ENCODE assay signal across 25 cellular contexts in genomic region chr12:5584776-5585560, GRCh38.
DNase-seq lines count a peak whose midpoint lies in the region; ATAC-seq, FAIRE-seq and TF ChIP-seq lines count a peak whose summit lies in the region.
"Had no signal": no experiment of that assay in that cellular context is flagged by ENCODE, and none has a peak within 500 bp of the region (broad histone marks: within the 10 kb centered on the region; RNA-seq: fewer than 3 reads in every experiment).

No MANE protein-coding gene starts in this region.

- H3K9me3 Mint-ChIP-seq in nephron progenitor cell = peaks cover 3% of the 10 kb centered on the region
- H3K9me3 Mint-ChIP-seq in CD8-positive, alpha-beta T cell = no peaks in the 10 kb centered on the region
- H3K9me3 Mint-ChIP-seq: GM23338, H9 had no signal

- in situ Hi-C loops in gastrocnemius medialis (cut with MboI; ENCODE audit: low sequenced_read_pairs in 4 of 4) = no loop called here

- WGBS in heart left ventricle, 4 donors = 49 to 62% (median 59%) methylated on average over 9 of the region's 9 CpGs

- peaks cover 4% of the 10 kb centered on the region for H3K27me3 Mint-ChIP-seq in nephron progenitor cell (ENCODE audit: low read depth, poor library complexity)
- peaks cover 14% of the 10 kb centered on the region for H3K27me3 Mint-ChIP-seq in CD8-positive, alpha-beta T cell (ENCODE audit: low read depth)

- no peaks in the 10 kb centered on the region for H3K27me3 ChIP-seq in heart left ventricle
- H3K27me3 ChIP-seq in bronchial epithelial cell (ENCODE audit: control insufficient read depth, insufficient read depth, low read length) = no peaks in the 10 kb centered on the region
- H3K27me3 ChIP-seq in gastrocnemius medialis = no peaks in the 10 kb centered on the region
- H3K27me3 ChIP-seq in CD8-positive, alpha-beta T cell (ENCODE audit: insufficient read depth, low read length) = no peaks in the 10 kb centered on the region
- H3K27me3 ChIP-seq: MG63 had no signal

- intact Hi-C loops in heart left ventricle (cut with DNase I) = loop anchor here in 1 of 10 donors (5.0 kb wide), 1 partner anchor 153 kb away; the partner anchor contains the start of gene NTF3
- intact Hi-C loops in cardiac septum (cut with DNase I) = no loop called here
- intact Hi-C loops in gastrocnemius medialis (cut with DNase I; ENCODE audit: low total_unique reads) = no loop called here
- intact Hi-C loops in CD8-positive, alpha-beta T cell (cut with DNase I, micrococcal nuclease) = no loop called here

- DNase-seq in heart left ventricle (no peak), cardiac septum (ENCODE audit: low spot score) (no peak), bronchial epithelial cell (ENCODE audit: low read depth) (no peak), nephron progenitor cell (no peak), gastrocnemius medialis (no peak), CD1c-positive myeloid dendritic cell (ENCODE audit: extremely low spot score) (no peak)
- no peak for DNase-seq in CD8-positive, alpha-beta T cell
- DNase-seq: 8988T, ACHN, BE2C, H9, KG1, MG63, NCI-H2029, NCI-H446 treated with DMSO at 0.1 percent for 48 hours, NCI-H526 treated with DMSO at 0.1 percent for 48 hours, SHP77 had no signal

- no peaks in the 10 kb centered on the region for H3K36me3 ChIP-seq in heart left ventricle
- H3K36me3 ChIP-seq in bronchial epithelial cell (ENCODE audit: control insufficient read depth, insufficient read depth, low read length) = no peaks in the 10 kb centered on the region
- H3K36me3 ChIP-seq in gastrocnemius medialis = no peaks in the 10 kb centered on the region
- H3K36me3 ChIP-seq in CD8-positive, alpha-beta T cell (ENCODE audit: insufficient read depth, low read length) = no peaks in the 10 kb centered on the region
- H3K36me3 ChIP-seq: BE2C, MG63 had no signal

- no peaks in the 10 kb centered on the region for H3K9me3 ChIP-seq in heart left ventricle
- H3K9me3 ChIP-seq in gastrocnemius medialis = no peaks in the 10 kb centered on the region
- H3K9me3 ChIP-seq in CD8-positive, alpha-beta T cell (ENCODE audit: low read length) = no peaks in the 10 kb centered on the region
- H3K9me3 ChIP-seq: BE2C, MG63 had no signal

- peak overlapping the region; percentile 60 for H3K27ac Mint-ChIP-seq in nephron progenitor cell
- H3K27ac Mint-ChIP-seq in CD8-positive, alpha-beta T cell = no peak overlapping the region
- H3K27ac Mint-ChIP-seq: CD14-positive monocyte, GM23338, H9 had no signal

- CTCF ChIA-PET in CD8-positive, alpha-beta T cell (lab: Charles Lee) = no interaction called here

- H3K4me1 ChIP-seq in heart left ventricle = peaks cover 10 to 51% (median 38%) of the 10 kb centered on the region in 12 donors
- H3K4me1 ChIP-seq in gastrocnemius medialis = peaks cover 7 to 23% of the 10 kb centered on the region in 2 donors
- H3K4me1 ChIP-seq in CD8-positive, alpha-beta T cell (ENCODE audit: insufficient read depth, low read length) = no peaks in the 10 kb centered on the region
- H3K4me1 ChIP-seq: BE2C had no signal

- no peaks in the 10 kb centered on the region for H3K36me3 Mint-ChIP-seq in nephron progenitor cell (ENCODE audit: low read depth)
- no peaks in the 10 kb centered on the region for H3K36me3 Mint-ChIP-seq in CD8-positive, alpha-beta T cell
- H3K36me3 Mint-ChIP-seq: CD14-positive monocyte had no signal

- peaks cover 88% of the 10 kb centered on the region for H3K4me1 Mint-ChIP-seq in nephron progenitor cell
- no peaks in the 10 kb centered on the region for H3K4me1 Mint-ChIP-seq in CD8-positive, alpha-beta T cell (ENCODE audit: low read depth)

- H3K27ac ChIP-seq in heart left ventricle (peak overlapping the region in 11 of 12 donors; percentile 3 to 60 (median 28)), gastrocnemius medialis (peak overlapping the region in 3 of 4 donors; percentile 39 to 53 (median 45))
- H3K27ac ChIP-seq in CD8-positive, alpha-beta T cell (ENCODE audit: low read depth, low read length) = no peak overlapping the region
- H3K27ac ChIP-seq: RWPE1 had no signal

- peak; percentile 90 for FAIRE-seq in bronchial epithelial cell (lab: Jason Lieb, UNC)
- FAIRE-seq: D721Med, G401.6, HTR-8/SVneo had no signal

- no peak overlapping the region for H3K4me3 ChIP-seq in heart left ventricle
- no peak overlapping the region for H3K4me3 ChIP-seq in bronchial epithelial cell (ENCODE audit: low read depth, low read length)
- no peak overlapping the region for H3K4me3 ChIP-seq in gastrocnemius medialis
- no peak overlapping the region for H3K4me3 ChIP-seq in CD8-positive, alpha-beta T cell (ENCODE audit: low read depth, low read length)
- H3K4me3 ChIP-seq: GM23338, MG63 had no signal

- TF ChIP-seq CTCF in heart left ventricle (IDR thresholded peaks at IDR 0.05) (no peak), bronchial epithelial cell (IDR thresholded peaks at IDR 0.05; ENCODE audit: insufficient read depth, low read length, severe bottlenecking) (no peak), nephron progenitor cell (IDR thresholded peaks at IDR 0.05) (no peak), gastrocnemius medialis (IDR thresholded peaks at IDR 0.05 in 4 of 5, conservative IDR thresholded peaks at IDR 0.05 in 1 of 5) (no peak)
- no peak for TF ChIP-seq CTCF in CD8-positive, alpha-beta T cell (IDR thresholded peaks at IDR 0.05)

- ATAC-seq in heart left ventricle (peak in 3 of 4 donors; percentile 41 to 72 (median 53)), gastrocnemius medialis (no peak), GM18502 (IDR thresholded peaks at IDR 0.05; ENCODE audit: poor library complexity, unreplicated experiment) (no peak)
- no peak for ATAC-seq in CD8-positive, alpha-beta T cell
- ATAC-seq: GM23338, Panc1 had no signal

- POLR2A ChIA-PET in CD8-positive, alpha-beta T cell (lab: Charles Lee) = no interaction called here

- no peak overlapping the region for H3K4me3 Mint-ChIP-seq in nephron progenitor cell
- H3K4me3 Mint-ChIP-seq in CD8-positive, alpha-beta T cell = no peak overlapping the region
- H3K4me3 Mint-ChIP-seq: CD14-positive monocyte, GM23338, H9 had no signal

- TF ChIP-seq POLR2A in heart left ventricle (IDR thresholded peaks at IDR 0.05) = no peak
- TF ChIP-seq POLR2A in gastrocnemius medialis (IDR thresholded peaks at IDR 0.05) = no peak

Comparison
In these comparisons a context has a peak if more than half of its experiments do, and no peak if none do; other contexts are left out.
1. ATAC-seq: peak in heart left ventricle (3 of 4); none in gastrocnemius medialis (0 of 2), CD8-positive, alpha-beta T cell (single experiment) and GM18502 (single experiment).